9 cellular contexts compared by ENCODE assay signal in genomic region chr2:36355157-36355889, GRCh38. TPM values are rescaled to one million over a fixed set of nuclear protein-coding genes. Genes with fewer than 3 reads are reported as not detected.
DNase-seq lines count a peak whose midpoint lies in the region; ATAC-seq, FAIRE-seq and TF ChIP-seq lines count a peak whose summit lies in the region.
"Had no signal": no experiment of that assay in that cellular context is flagged by ENCODE, and none has a peak within 500 bp of the region (broad histone marks: within the 10 kb centered on the region; RNA-seq: fewer than 3 reads in every experiment).

A gene with protein sequence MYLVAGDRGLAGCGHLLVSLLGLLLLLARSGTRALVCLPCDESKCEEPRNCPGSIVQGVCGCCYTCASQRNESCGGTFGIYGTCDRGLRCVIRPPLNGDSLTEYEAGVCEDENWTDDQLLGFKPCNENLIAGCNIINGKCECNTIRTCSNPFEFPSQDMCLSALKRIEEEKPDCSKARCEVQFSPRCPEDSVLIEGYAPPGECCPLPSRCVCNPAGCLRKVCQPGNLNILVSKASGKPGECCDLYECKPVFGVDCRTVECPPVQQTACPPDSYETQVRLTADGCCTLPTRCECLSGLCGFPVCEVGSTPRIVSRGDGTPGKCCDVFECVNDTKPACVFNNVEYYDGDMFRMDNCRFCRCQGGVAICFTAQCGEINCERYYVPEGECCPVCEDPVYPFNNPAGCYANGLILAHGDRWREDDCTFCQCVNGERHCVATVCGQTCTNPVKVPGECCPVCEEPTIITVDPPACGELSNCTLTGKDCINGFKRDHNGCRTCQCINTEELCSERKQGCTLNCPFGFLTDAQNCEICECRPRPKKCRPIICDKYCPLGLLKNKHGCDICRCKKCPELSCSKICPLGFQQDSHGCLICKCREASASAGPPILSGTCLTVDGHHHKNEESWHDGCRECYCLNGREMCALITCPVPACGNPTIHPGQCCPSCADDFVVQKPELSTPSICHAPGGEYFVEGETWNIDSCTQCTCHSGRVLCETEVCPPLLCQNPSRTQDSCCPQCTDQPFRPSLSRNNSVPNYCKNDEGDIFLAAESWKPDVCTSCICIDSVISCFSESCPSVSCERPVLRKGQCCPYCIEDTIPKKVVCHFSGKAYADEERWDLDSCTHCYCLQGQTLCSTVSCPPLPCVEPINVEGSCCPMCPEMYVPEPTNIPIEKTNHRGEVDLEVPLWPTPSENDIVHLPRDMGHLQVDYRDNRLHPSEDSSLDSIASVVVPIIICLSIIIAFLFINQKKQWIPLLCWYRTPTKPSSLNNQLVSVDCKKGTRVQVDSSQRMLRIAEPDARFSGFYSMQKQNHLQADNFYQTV (plus strand): TSS chr2:36355778. CDS start chr2:36356293, 515 bp downstream.

- in situ Hi-C loops in Caki2 (cut with HindIII; ENCODE audit: low pct_unique_long_range_greater_than_20kb, low sequenced_read_pairs): no loop called here
- in situ Hi-C loops in K562 (cut with MboI): no loop called here

- H3K27me3 ChIP-seq in K562 (ENCODE audit: control insufficient read depth in 2 of 2, insufficient read depth in 2 of 2, low read length in 2 of 2) (peaks cover 4 to 18% of the 10 kb centered on the region in 2 experiments; a peak in 3 of 5 replicates), rectal smooth muscle tissue (ENCODE audit: control insufficient read depth, insufficient read depth, low read length) (no peaks in the 10 kb centered on the region)

- no peak for TF ChIP-seq POLR2A in K562 (conservative IDR thresholded peaks at IDR 0.05)

- no peak within 1 kb of the TSS for H3K4me3 ChIP-seq in K562
- H3K4me3 ChIP-seq in rectal smooth muscle tissue (ENCODE audit: low read length): peak within 1 kb of the TSS; percentile 88

- ATAC-seq in GM21360 (IDR thresholded peaks at IDR 0.05; ENCODE audit: unreplicated experiment) (peak; percentile 45), K562 (peak; percentile 63; the same call in 2 of the 3 replicates)

- WGBS in K562 (ENCODE audit: insufficient coverage, low coverage, missing lambda C conversion rate): 67% methylated on average over 19 of the region's 82 CpGs

- POLR2A ChIA-PET in K562 (lab: Yijun Ruan, JAX): interaction anchor here (0.8 kb wide), 1 partner anchor 221 kb away, joined by 3 read pairs; no protein-coding TSS in a partner anchor

- H4K20me1 ChIP-seq in K562 (replicated peaks; ENCODE audit: control insufficient read depth, insufficient read depth, low read length): no peaks in the 10 kb centered on the region

- H3K36me3 ChIP-seq in K562 (ENCODE audit: control insufficient read depth, insufficient read depth, low read length): no peaks in the 10 kb centered on the region
- no peaks in the 10 kb centered on the region for H3K36me3 ChIP-seq in rectal smooth muscle tissue (ENCODE audit: control insufficient read depth, insufficient read depth, low read length)

- no peak for TF ChIP-seq CTCF in K562 (IDR thresholded peaks at IDR 0.05 in 2 of 3, conservative IDR thresholded peaks at IDR 0.05 in 1 of 3; ENCODE audit: insufficient read depth in 2 of 3, low read depth in 1 of 3, low read length in 3 of 3)

- no peak within 1 kb of the TSS for H3K27ac ChIP-seq in K562 (ENCODE audit: extremely low read depth, low read depth, low read length)
- peak within 1 kb of the TSS; percentile 90 for H3K27ac ChIP-seq in rectal smooth muscle tissue (ENCODE audit: low read depth, low read length)

- no peak for TF ChIP-seq RAD21 in K562 (CRISPR knock-in tag; conservative IDR thresholded peaks at IDR 0.05 in 1 of 2, IDR thresholded peaks at IDR 0.05 in 1 of 2)

- no TSS peak for BruUV-seq in K562 (replicated peaks; lab: Mats Ljungman, UMichigan)

- H3K4me1 ChIP-seq in K562 (replicated peaks in 1 of 2; ENCODE audit: control insufficient read depth in 2 of 2, insufficient read depth in 2 of 2, low read length in 2 of 2) (peaks cover 0 to 14% of the 10 kb centered on the region in 2 experiments; a peak in 2 of 5 replicates), rectal smooth muscle tissue (ENCODE audit: control insufficient read depth, insufficient read depth, low read length) (peaks cover 9% of the 10 kb centered on the region)

- no peaks in the 10 kb centered on the region for H3K9me1 ChIP-seq in K562 (ENCODE audit: control insufficient read depth, insufficient read depth, low read length)

- no peak within 1 kb of the TSS for H3K4me2 ChIP-seq in K562 (ENCODE audit: insufficient read depth, low read length)

- TF ChIP-seq EP300 in K562 (IDR thresholded peaks at IDR 0.05; ENCODE audit: low read length): no peak

- CTCF ChIA-PET in K562 (lab: Yijun Ruan, JAX; ENCODE audit: low intra/inter-chr PET ratio): no interaction called here

- intact Hi-C loops in K562 (cut with micrococcal nuclease): loop anchor here (5.0 to 10.0 kb wide), 2 partner anchors 107 to 419 kb away; no protein-coding TSS in a partner anchor

- peak; percentile 89 for DNase-seq in Caki2 (ENCODE audit: low read depth)
- peak; percentile 66 for DNase-seq in HT-29 (ENCODE audit: low spot score)
- DNase-seq in T-helper 22 cell (ENCODE audit: low read depth): peak; percentile 24
- peak in 3 of 4 experiments; percentile 3 to 41 (median 35) for DNase-seq in K562 (ENCODE audit: extremely low read depth in 1 of 4, low spot score in 3 of 4)
- peak; percentile 80 to 82 for DNase-seq in hippocampal formation (lab: John Stamatoyannopoulos, UW)
- no peak for DNase-seq in DMS79 (lab: John Stamatoyannopoulos, UW)

- no peaks in the 10 kb centered on the region for H3K9me3 ChIP-seq in K562 (replicated peaks; ENCODE audit: control insufficient read depth, insufficient read depth, low read depth, low read length)

- no peak within 1 kb of the TSS for H2AFZ ChIP-seq in K562 (ENCODE audit: low read depth, low read length)

- H3K79me2 ChIP-seq in K562 (ENCODE audit: control insufficient read depth, insufficient read depth, low read length): no peaks in the 10 kb centered on the region

- H3K9ac ChIP-seq in K562 (ENCODE audit: insufficient read depth in 1 of 2, low read depth in 2 of 2, low read length in 2 of 2) (no peak within 1 kb of the TSS), rectal smooth muscle tissue (ENCODE audit: low read length) (peak within 1 kb of the TSS; percentile 19)

- no peak for FAIRE-seq in K562 (lab: Jason Lieb, UNC)
- FAIRE-seq: colon had no signal

TF ChIP-seq in K562, 482 proteins besides CTCF, POLR2A, EP300 and RAD21 (continues in another document):
- no peak for TF ChIP-seq ZNF384 (IDR thresholded peaks at IDR 0.05; ENCODE audit: low read depth, low read length)
- no peak for TF ChIP-seq PTRF (tag; IDR thresholded peaks at IDR 0.05)
- no peak for TF ChIP-seq SRSF1 (IDR thresholded peaks at IDR 0.05; ENCODE audit: low read depth, low read length)
- TF ChIP-seq RB1 (IDR thresholded peaks at IDR 0.05; ENCODE audit: low read depth): no peak
- TF ChIP-seq, protein P1, sequence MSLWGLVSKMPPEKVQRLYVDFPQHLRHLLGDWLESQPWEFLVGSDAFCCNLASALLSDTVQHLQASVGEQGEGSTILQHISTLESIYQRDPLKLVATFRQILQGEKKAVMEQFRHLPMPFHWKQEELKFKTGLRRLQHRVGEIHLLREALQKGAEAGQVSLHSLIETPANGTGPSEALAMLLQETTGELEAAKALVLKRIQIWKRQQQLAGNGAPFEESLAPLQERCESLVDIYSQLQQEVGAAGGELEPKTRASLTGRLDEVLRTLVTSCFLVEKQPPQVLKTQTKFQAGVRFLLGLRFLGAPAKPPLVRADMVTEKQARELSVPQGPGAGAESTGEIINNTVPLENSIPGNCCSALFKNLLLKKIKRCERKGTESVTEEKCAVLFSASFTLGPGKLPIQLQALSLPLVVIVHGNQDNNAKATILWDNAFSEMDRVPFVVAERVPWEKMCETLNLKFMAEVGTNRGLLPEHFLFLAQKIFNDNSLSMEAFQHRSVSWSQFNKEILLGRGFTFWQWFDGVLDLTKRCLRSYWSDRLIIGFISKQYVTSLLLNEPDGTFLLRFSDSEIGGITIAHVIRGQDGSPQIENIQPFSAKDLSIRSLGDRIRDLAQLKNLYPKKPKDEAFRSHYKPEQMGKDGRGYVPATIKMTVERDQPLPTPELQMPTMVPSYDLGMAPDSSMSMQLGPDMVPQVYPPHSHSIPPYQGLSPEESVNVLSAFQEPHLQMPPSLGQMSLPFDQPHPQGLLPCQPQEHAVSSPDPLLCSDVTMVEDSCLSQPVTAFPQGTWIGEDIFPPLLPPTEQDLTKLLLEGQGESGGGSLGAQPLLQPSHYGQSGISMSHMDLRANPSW (CRISPR knock-in tag; IDR thresholded peaks at IDR 0.05): no peak
- no peak for TF ChIP-seq EWSR1 (IDR thresholded peaks at IDR 0.05; ENCODE audit: borderline replicate concordance, low read depth, partially characterized antibody)

RNA-seq across cellular contexts. Expression of the gene that starts here (rescaled TPM):
- total RNA-seq in Caki2 (2014; rRNA removed; shearing (Covaris generic); ENCODE audit: low replicate concordance): 72.8 and 86.8 TPM in 2 replicates
- 14.6 and 21.7 TPM in 2 replicates for total RNA-seq in HT-29 (2014; rRNA removed; shearing (Covaris generic))
- total RNA-seq in K562 (2011; cell fraction: chromatin; rRNA removed; ENCODE audit: low replicate concordance): 0.53 and 0.55 TPM in 2 replicates
- 0.39 and 0.83 TPM in 2 replicates for total RNA-seq in K562 (2011; cell fraction: nucleolus; rRNA removed)
- total RNA-seq in K562 (2011; cell fraction: nucleoplasm; rRNA removed): 0.81 and 1.6 TPM in 2 replicates
- total RNA-seq in K562 (2014; rRNA removed) (0.36 TPM in 1 of 2 replicates, not detected in the other), K562 (2014; rRNA removed; fragmentation: Illumina TruSeq; extraction: Trizol) (0.04 TPM in 1 of 2 replicates, not detected in the other), K562 (2015; rRNA removed; fragmentation: Illumina TruSeq; extraction: Trizol) (0.04 TPM in 1 of 2 replicates, not detected in the other), K562 (2021) (0.24 and 0.27 TPM in 2 replicates)
- polyA plus RNA-seq in K562 (2011; rRNA removed) (0.15 and 0.39 TPM in 2 replicates), K562 (2014; fragmentation: Illumina TruSeq; extraction: Trizol) (0.01 and 0.03 TPM in 2 replicates), K562 (2014; fragmentation: Nextera tagmentation; extraction: Ambion mirVana) (under 1 TPM; 0.04 to 0.07 TPM), K562 (2014; rRNA removed) (0.03 TPM in 1 of 2 replicates, not detected in the other)
- 0.19 and 0.36 TPM in 2 replicates for polyA plus RNA-seq in K562 (2011; cell fraction: cytosol; rRNA removed)
- polyA plus RNA-seq in K562 (2011; cell fraction: nucleus; rRNA removed): 0.31 and 0.61 TPM in 2 replicates
- 0.13 and 0.17 TPM in 2 replicates for polyA plus RNA-seq in K562 (2012)
- polyA minus RNA-seq in K562 (2011; rRNA and poly(A)+ RNA removed): 0.63 and 0.72 TPM in 2 replicates
- polyA minus RNA-seq in K562 (2011; cell fraction: cytosol; rRNA and poly(A)+ RNA removed): 1.2 and 5.6 TPM in 2 replicates
- polyA minus RNA-seq in K562 (2011; cell fraction: nucleus; rRNA and poly(A)+ RNA removed): 1.00 and 3.1 TPM in 2 replicates
